In the genomic region with DNA sequence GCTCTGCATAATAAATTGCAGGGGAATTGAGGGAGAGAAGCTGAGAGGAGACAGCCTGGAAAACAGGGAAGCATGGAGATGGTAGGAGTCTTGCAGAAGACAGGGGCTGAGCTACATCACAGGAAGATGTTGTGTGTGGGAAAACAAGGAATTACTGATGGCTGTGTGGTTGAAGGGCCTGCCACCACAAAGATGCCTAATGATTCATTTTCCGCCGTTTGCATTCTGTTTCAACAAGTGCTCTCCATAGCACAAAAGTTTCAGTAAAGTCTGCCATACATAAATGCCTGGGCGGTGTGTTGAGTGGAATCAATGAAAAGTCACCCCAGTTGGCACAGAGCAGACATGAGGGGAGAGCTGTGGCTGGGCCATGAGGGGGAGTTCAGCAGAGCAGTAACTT, we compare ENCODE assay signal across 19 cellular contexts.
"Had no signal": no experiment of that assay in that cellular context is flagged by ENCODE, and none has a peak within 500 bp of the region (broad histone marks: within the 10 kb centered on the region; RNA-seq: fewer than 3 reads in every experiment).

No MANE protein-coding gene starts in this region.

- ATAC-seq: activated CD8-positive, alpha-beta memory T cell treated with anti-CD3 and anti-CD28 coated beads, Interleukin-2, amount 10 ng/mL, durations not matched to agents 7 days and 5 days; effector memory CD8-positive, alpha-beta T cell; stimulated activated naive B cell treated with anti-CD40 and anti-IgM and Interleukin-4, amounts not matched to agents 10 μg/mL and 1 μg/mL and 100 μg/mL, for 72 hours; upper lobe of right lung had no signal

- H3K4me3 ChIP-seq: breast epithelium, lung, neural progenitor cell, prostate gland, sigmoid colon, spleen, upper lobe of right lung had no signal

- DNase-seq: activated CD4-positive, alpha-beta memory T cell treated with anti-CD3 and anti-CD28 coated beads, Interleukin-2, amount 10 ng/mL, durations not matched to agents 7 days and 5 days; activated CD4-positive, alpha-beta T cell treated with anti-CD3 and anti-CD28 coated beads for 48 hours; activated CD4-positive, CD25-positive, alpha-beta regulatory T cell; activated CD8-positive, alpha-beta memory T cell treated with anti-CD3 and anti-CD28 coated beads, Interleukin-2, amount 10 ng/mL, durations not matched to agents 7 days and 5 days; activated naive CD4-positive, alpha-beta T cell treated with anti-CD3 and anti-CD28 coated beads for 36 hours; anterior cingulate cortex; effector memory CD8-positive, alpha-beta T cell; foreskin fibroblast; hippocampal formation; left cardiac atrium; naive B cell; sigmoid colon; spleen; stimulated activated naive B cell treated with anti-CD40 and anti-IgM and Interleukin-4, amounts not matched to agents 10 μg/mL and 1 μg/mL and 100 μg/mL, for 72 hours; upper lobe of right lung had no signal
